ENCODE assay signal across 27 cellular contexts in genomic region chr10:114829160-114829909, GRCh38. TPM values are rescaled to one million over a fixed set of nuclear protein-coding genes. Genes with fewer than 3 reads are reported as not detected.
DNase-seq lines count a peak whose midpoint lies in the region; ATAC-seq, FAIRE-seq and TF ChIP-seq lines count a peak whose summit lies in the region.
"Had no signal": no experiment of that assay in that cellular context is flagged by ENCODE, and none has a peak within 500 bp of the region (broad histone marks: within the 10 kb centered on the region; RNA-seq: fewer than 3 reads in every experiment).

No MANE protein-coding gene starts in this region.

- H3K4me1 ChIP-seq in SK-N-SH (ENCODE audit: control insufficient read depth in 1 of 2, insufficient read depth in 2 of 2, low read depth in 1 of 2, low read length in 1 of 2) = peaks cover 0 to 34% of the 10 kb centered on the region in 2 experiments
- peaks cover 12 to 28% of the 10 kb centered on the region in 2 experiments for H3K4me1 ChIP-seq in neutrophil (ENCODE audit: control insufficient read depth in 1 of 2, insufficient read depth in 1 of 2, low read depth in 1 of 2, low read length in 1 of 2)

- no peak overlapping the region for H3K9ac ChIP-seq in SK-N-SH

- CTCF ChIA-PET in SK-N-SH (lab: Yijun Ruan, JAX) = interaction anchor here (0.9 to 9.9 kb wide), 3 partner anchors 7 to 47 kb away, joined by 3 to 70 read pairs (median 3); partner anchors contain the start of gene FHIP2A

- H3K9me3 ChIP-seq in SK-N-SH (no peaks in the 10 kb centered on the region), neutrophil (no peaks in the 10 kb centered on the region)
- H3K9me3 ChIP-seq: HAP-1, mucosa of descending colon, sigmoid colon, transverse colon had no signal

- DNase-seq in SK-N-SH (no peak), SK-MEL-5 (ENCODE audit: low read depth, low spot score) (peak; percentile 3), NCI-H510A (lab: John Stamatoyannopoulos, UW) (no peak), H54 (ENCODE audit: insufficient read length, low spot score) (no peak)
- DNase-seq in stimulated activated CD4-positive, alpha-beta T cell treated with anti-CD3 and anti-CD28 coated beads, Interleukin-1b, Interleukin-23, amount 100 ng/mL, for 48 hours = no peak
- DNase-seq: activated naive CD4-positive, alpha-beta T cell; activated naive CD8-positive, alpha-beta T cell treated with anti-CD3 and anti-CD28 coated beads, Interleukin-2, amount 50 U/mL, for 24 hours; effector memory CD4-positive, alpha-beta T cell; erythroblast; GDM1; immature natural killer cell; left colon; mucosa of descending colon; NCI-H1105; NCI-H187; NCI-H524; sigmoid colon; stimulated activated CD4-positive, alpha-beta T cell treated with anti-CD3 and anti-CD28 coated beads, Interleukin-4, amount 100 ng/mL, for 4 hours; transverse colon had no signal

- H3K79me2 ChIP-seq in SK-N-SH (ENCODE audit: insufficient read depth) = peaks cover 93% of the 10 kb centered on the region

- H3K4me2 ChIP-seq in SK-N-SH = no peak overlapping the region

- no peak for TF ChIP-seq POLR2A in H54 (IDR thresholded peaks at IDR 0.05; ENCODE audit: low read depth, low read length)

- no peaks in the 10 kb centered on the region for H3K9me2 ChIP-seq in SK-N-SH

- peaks cover 34% of the 10 kb centered on the region for H3F3A ChIP-seq in SK-N-SH (replicated peaks; ENCODE audit: insufficient read depth)

- H3K36me3 ChIP-seq in SK-N-SH (replicated peaks in 1 of 2; ENCODE audit: control insufficient read depth in 1 of 2, insufficient read depth in 2 of 2, low read length in 1 of 2) = peaks cover 26 to 41% of the 10 kb centered on the region in 2 experiments
- peaks cover 33% of the 10 kb centered on the region for H3K36me3 ChIP-seq in neutrophil

- 79% methylated on average over 4 of the region's 4 CpGs for WGBS in SK-N-SH (ENCODE audit: low lambda C conversion rate)

- peaks cover 22% of the 10 kb centered on the region; the same call in 1 of the 2 replicates for H4K20me1 ChIP-seq in SK-N-SH (ENCODE audit: insufficient read depth)

- H3K4me3 ChIP-seq in SK-N-SH (ENCODE audit: low read depth in 2 of 2, low read length in 1 of 2) (no peak overlapping the region), neutrophil (ENCODE audit: low read depth in 1 of 2, low read length in 1 of 2) (no peak overlapping the region)
- H3K4me3 ChIP-seq: cardiac muscle cell, coronary artery, HAP-1, mucosa of descending colon, sigmoid colon, transverse colon had no signal

- POLR2A ChIA-PET in SK-N-SH (lab: Yijun Ruan, JAX) = interaction anchor here (0.6 kb wide), 1 partner anchor 27 kb away, joined by 3 read pairs; no protein-coding TSS in a partner anchor

- no peak for TF ChIP-seq CTCF in SK-N-SH (IDR thresholded peaks at IDR 0.05)
- TF ChIP-seq CTCF in neutrophil (IDR thresholded peaks at IDR 0.05) = no peak

- in situ Hi-C loops in SK-MEL-5 (cut with HindIII; ENCODE audit: low pct_unique_long_range_greater_than_20kb, low sequenced_read_pairs) = no loop called here

- H3K27ac ChIP-seq in SK-N-SH (ENCODE audit: low read depth in 2 of 2, low read length in 1 of 2) (peak overlapping the region in 1 of 2 experiments; percentile 99; a peak in 2 of 4 replicates), neutrophil (peak overlapping the region; percentile 11)
- H3K27ac ChIP-seq: 22Rv1, cardiac muscle cell, coronary artery, sigmoid colon, transverse colon had no signal

- H3K27me3 ChIP-seq in SK-N-SH (ENCODE audit: insufficient read depth) (no peaks in the 10 kb centered on the region), neutrophil (no peaks in the 10 kb centered on the region)
- H3K27me3 ChIP-seq: cardiac muscle cell, sigmoid colon, transverse colon had no signal

- FAIRE-seq in H54 (lab: Jason Lieb, UNC) = no peak

- no peak overlapping the region for H2AFZ ChIP-seq in SK-N-SH (ENCODE audit: low read depth)

- no peak for TF ChIP-seq RAD21 in SK-N-SH (IDR thresholded peaks at IDR 0.05; ENCODE audit: low read length)

- ATAC-seq in SK-N-SH treated with all-trans-retinoic acid at 6 μM for 48 hours (no peak), GM18498 (IDR thresholded peaks at IDR 0.05; ENCODE audit: unreplicated experiment) (peak; percentile 28)
- ATAC-seq: activated naive CD8-positive, alpha-beta T cell treated with anti-CD3 and anti-CD28 coated beads, Interleukin-2, amount 50 U/mL, for 24 hours; left colon; mucosa of descending colon; natural killer cell treated with Interleukin-12 subunit alpha and Interleukin-12 subunit beta and Interleukin-15 and Interleukin-18, amount 100 ng/mL, for 72 hours had no signal

- TF ChIP-seq EP300 in SK-N-SH (IDR thresholded peaks at IDR 0.05; ENCODE audit: borderline replicate concordance in 1 of 2, low read depth in 1 of 2, low read length in 1 of 2) = no peak

TF ChIP-seq in SK-N-SH treated with all-trans-retinoic acid at 6 μM for 48 hours, 23 proteins besides CTCF, POLR2A, EP300 and RAD21 (continues in another document):
- TF ChIP-seq CREB5 (CRISPR knock-in tag; IDR thresholded peaks at IDR 0.05; ENCODE audit: low read depth) (no peak), ESRRG (CRISPR knock-in tag; IDR thresholded peaks at IDR 0.05) (no peak), PPARA (CRISPR knock-in tag; IDR thresholded peaks at IDR 0.05; ENCODE audit: borderline replicate concordance) (no peak), TOX (CRISPR knock-in tag; IDR thresholded peaks at IDR 0.05; ENCODE audit: borderline replicate concordance) (no peak)

TF ChIP-seq in SK-N-SH, 30 proteins besides CTCF, POLR2A, EP300 and RAD21:
- TF ChIP-seq POLR2AphosphoS5 (IDR thresholded peaks at IDR 0.05; ENCODE audit: low read depth, low read length) (no peak), NRF1 (IDR thresholded peaks at IDR 0.05; ENCODE audit: low read depth, low read length) (no peak), CHD2 (IDR thresholded peaks at IDR 0.05; ENCODE audit: low read length, partially characterized antibody) (no peak), GATA2 (CRISPR knock-in tag; IDR thresholded peaks at IDR 0.05) (no peak), NFIC (IDR thresholded peaks at IDR 0.05; ENCODE audit: borderline replicate concordance) (no peak), REST (IDR thresholded peaks at IDR 0.05; ENCODE audit: low read depth, low read length) (no peak), FOXM1 (IDR thresholded peaks at IDR 0.05; ENCODE audit: low read depth) (no peak), MXI1 (IDR thresholded peaks at IDR 0.05; ENCODE audit: low read depth, low read length) (no peak), FOSL2 (IDR thresholded peaks at IDR 0.05; ENCODE audit: borderline replicate concordance, low read depth) (no peak), RFX5 (IDR thresholded peaks at IDR 0.05; ENCODE audit: low read length) (no peak), YY1 (IDR thresholded peaks at IDR 0.05; ENCODE audit: low read depth) (no peak)
TF ChIP-seq in SK-N-SH: peak in this region for 0.

RNA-seq across cellular contexts. Expression of gene FHIP2A, which starts 7.8 kb away (rescaled TPM):
- 6.1 and 9.1 TPM in 2 replicates for polyA plus RNA-seq in SK-N-SH (2012; rRNA removed)
- polyA plus RNA-seq in SK-N-SH (2012; cell fraction: cytosol; rRNA removed) = 5.8 and 6.2 TPM in 2 replicates
- 14.9 and 31.8 TPM in 2 replicates for polyA plus RNA-seq in SK-N-SH (2012; cell fraction: nucleus; rRNA removed)
- 11.3 and 12.7 TPM in 2 replicates for total RNA-seq in SK-MEL-5 (2014; rRNA removed; shearing (Covaris generic))
- 9.0 and 11.1 TPM in 2 replicates for polyA plus RNA-seq in SK-MEL-5 (2015; cell fraction: cytosol; rRNA removed)
- 48.1 and 49.2 TPM in 2 replicates for polyA plus RNA-seq in SK-MEL-5 (2015; cell fraction: nucleus; rRNA removed)
